In the genomic region with DNA sequence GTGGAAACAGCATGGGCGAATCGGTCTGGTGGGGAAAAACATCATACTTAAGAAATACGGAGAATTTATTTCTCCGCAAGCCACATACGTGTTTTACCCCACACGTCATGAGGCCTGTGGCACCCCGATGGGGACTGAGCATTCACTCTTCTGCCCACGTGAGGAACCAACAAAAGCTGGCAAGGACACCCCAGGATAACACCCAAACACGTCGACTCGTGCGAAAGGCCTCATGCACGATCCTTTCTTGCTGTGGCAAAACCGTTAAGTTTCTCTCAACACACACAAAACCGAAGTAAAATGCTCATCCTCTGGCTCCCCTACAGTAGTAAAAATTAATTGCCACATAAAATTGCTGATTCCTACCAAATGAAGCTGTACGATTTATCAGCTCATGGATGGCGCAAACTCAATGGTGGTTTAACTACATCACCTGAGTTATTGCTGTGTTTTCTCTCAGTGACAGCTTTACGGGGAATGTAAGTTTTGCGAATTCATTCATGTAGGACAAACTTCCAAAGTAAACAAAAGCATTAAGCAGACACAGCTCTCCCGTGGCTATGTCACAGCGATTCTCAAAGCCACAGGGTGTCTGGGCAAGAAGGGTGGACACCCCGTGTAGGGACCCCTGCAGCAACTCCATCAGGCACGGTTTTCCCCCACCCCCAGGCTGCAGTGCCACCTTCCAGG, we compare ENCODE assay signal across 17 cellular contexts.
A peak's percentile ranks its signal among the peaks of the same experiment; 100 is the strongest.
DNase-seq lines count a peak whose midpoint lies in the region; ATAC-seq and TF ChIP-seq lines count a peak whose summit lies in the region.
"Had no signal": no experiment of that assay in that cellular context is flagged by ENCODE, and none has a peak within 500 bp of the region (broad histone marks: within the 10 kb centered on the region; RNA-seq: fewer than 3 reads in every experiment).

No MANE protein-coding gene starts in this region.

- H3K9me3 Mint-ChIP-seq in chondrocyte (ENCODE audit: low read depth) (no peaks in the 10 kb centered on the region), nephron (no peaks in the 10 kb centered on the region)
- H3K9me3 Mint-ChIP-seq in CD8-positive, alpha-beta memory T cell = no peaks in the 10 kb centered on the region
- H3K9me3 Mint-ChIP-seq: activated CD4-positive, alpha-beta memory T cell treated with anti-CD3 and anti-CD28 coated beads for 36 hours had no signal

- no peaks in the 10 kb centered on the region for H3K9me3 ChIP-seq in heart right ventricle
- H3K9me3 ChIP-seq in CD8-positive, alpha-beta memory T cell (ENCODE audit: low read length) = no peaks in the 10 kb centered on the region

- H3K4me3 ChIP-seq in heart right ventricle = no peak overlapping the region
- no peak overlapping the region for H3K4me3 ChIP-seq in CD8-positive, alpha-beta memory T cell (ENCODE audit: low read length)

- H3K27me3 Mint-ChIP-seq in chondrocyte (ENCODE audit: low read depth) (no peaks in the 10 kb centered on the region), nephron (ENCODE audit: low read depth) (no peaks in the 10 kb centered on the region)
- peaks cover 0 to 3% of the 10 kb centered on the region in 2 donors for H3K27me3 Mint-ChIP-seq in CD8-positive, alpha-beta memory T cell

- H3K4me1 ChIP-seq in heart right ventricle = peaks cover 46 to 99% (median 89%) of the 10 kb centered on the region in 9 donors
- peaks cover 11% of the 10 kb centered on the region for H3K4me1 ChIP-seq in CD8-positive, alpha-beta memory T cell (ENCODE audit: insufficient read depth, low read length)

- ATAC-seq in heart right ventricle (no peak), left ventricle myocardium superior (no peak), GM21737 (IDR thresholded peaks at IDR 0.05; ENCODE audit: unreplicated experiment) (no peak)

- H3K27ac Mint-ChIP-seq in chondrocyte (ENCODE audit: unreplicated experiment) (peak overlapping the region; percentile 97), nephron (peak overlapping the region; percentile 87 to 92 (median 91))
- no peak overlapping the region for H3K27ac Mint-ChIP-seq in CD8-positive, alpha-beta memory T cell
- H3K27ac Mint-ChIP-seq: activated CD4-positive, alpha-beta memory T cell treated with anti-CD3 and anti-CD28 coated beads for 36 hours had no signal

- POLR2A ChIA-PET in CD8-positive, alpha-beta memory T cell (lab: Charles Lee) = no interaction called here

- H3K36me3 ChIP-seq in heart right ventricle = no peaks in the 10 kb centered on the region
- H3K36me3 ChIP-seq in CD8-positive, alpha-beta memory T cell (ENCODE audit: insufficient read depth, low read length) = no peaks in the 10 kb centered on the region

- no peaks in the 10 kb centered on the region for H3K27me3 ChIP-seq in heart right ventricle
- H3K27me3 ChIP-seq in CD8-positive, alpha-beta memory T cell (ENCODE audit: insufficient read depth, low read length, poor library complexity, severe bottlenecking) = no peaks in the 10 kb centered on the region

- DNase-seq in heart right ventricle (no peak), left ventricle myocardium superior (no peak), chondrocyte (ENCODE audit: low spot score) (no peak), DMS153 (lab: John Stamatoyannopoulos, UW) (no peak), DMS79 treated with DMSO at 0.1 percent for 48 hours (lab: John Stamatoyannopoulos, UW) (no peak)
- no peak for DNase-seq in CD8-positive, alpha-beta memory T cell
- DNase-seq: activated CD4-positive, alpha-beta memory T cell treated with anti-CD3 and anti-CD28 coated beads for 36 hours; COR-L47; effector CD4-positive, alpha-beta T cell; foreskin melanocyte; NCI-H187; NCI-H526; retina; RPMI8226; stimulated activated CD4-positive, alpha-beta T cell treated with anti-CD3 and anti-CD28 coated beads, Interleukin-4, amount 100 ng/mL, for 24 hours had no signal

- peak overlapping the region in 7 of 10 donors; percentile 8 to 92 (median 65) for H3K27ac ChIP-seq in heart right ventricle
- H3K27ac ChIP-seq in CD8-positive, alpha-beta memory T cell (ENCODE audit: low read depth, low read length) = no peak overlapping the region

- intact Hi-C loops in heart right ventricle (cut with DNase I) = loop anchor here in 7 of 10 donors (5.0 to 10.0 kb wide), 8 partner anchors 59 to 149 kb away; a partner anchor contains a TSS
- intact Hi-C loops in left ventricle myocardium superior (cut with micrococcal nuclease) = loop anchor here (10.0 kb wide), 1 partner anchor 69 kb away; no protein-coding TSS in a partner anchor

- H3K4me3 Mint-ChIP-seq in chondrocyte (ENCODE audit: unreplicated experiment) (no peak overlapping the region), nephron (peak overlapping the region; percentile 4 to 42 (median 36))
- H3K4me3 Mint-ChIP-seq in CD8-positive, alpha-beta memory T cell = no peak overlapping the region
- H3K4me3 Mint-ChIP-seq: activated CD4-positive, alpha-beta memory T cell treated with anti-CD3 and anti-CD28 coated beads for 36 hours had no signal

- 84 to 87% methylated on average over 23 of the region's 23 CpGs for WGBS in heart right ventricle, 2 donors

- TF ChIP-seq CTCF in heart right ventricle (IDR thresholded peaks at IDR 0.05) (no peak), chondrocyte (IDR thresholded peaks at IDR 0.05) (no peak), nephron (IDR thresholded peaks at IDR 0.05; ENCODE audit: unreplicated experiment in 3 of 3) (no peak)

- H3K36me3 Mint-ChIP-seq in chondrocyte (ENCODE audit: low read depth) (peaks cover 8% of the 10 kb centered on the region), nephron (ENCODE audit: low read depth) (peaks cover 19% of the 10 kb centered on the region)
- H3K36me3 Mint-ChIP-seq in CD8-positive, alpha-beta memory T cell = no peaks in the 10 kb centered on the region
- H3K36me3 Mint-ChIP-seq: activated CD4-positive, alpha-beta memory T cell treated with anti-CD3 and anti-CD28 coated beads for 36 hours had no signal

- CTCF ChIA-PET in CD8-positive, alpha-beta memory T cell (lab: Charles Lee) = interaction anchor here (1.0 to 1.8 kb wide), 2 partner anchors 9 to 15 kb away, joined by 3 to 5 read pairs; no protein-coding TSS in a partner anchor

- H3K4me1 Mint-ChIP-seq in chondrocyte (ENCODE audit: low read depth) (peaks cover 94% of the 10 kb centered on the region), nephron (peaks cover 91% of the 10 kb centered on the region)
- H3K4me1 Mint-ChIP-seq in CD8-positive, alpha-beta memory T cell = peaks cover 18 to 33% (median 22%) of the 10 kb centered on the region in 3 donors

Comparison
In these comparisons a context has a peak if more than half of its experiments do, and no peak if none do; other contexts are left out.
1. H3K27ac Mint-ChIP-seq: peak in chondrocyte (single experiment) and nephron (3 of 3); none in CD8-positive, alpha-beta memory T cell (0 of 8).
2. H3K4me3 Mint-ChIP-seq: peak in nephron (3 of 3); none in chondrocyte (single experiment) and CD8-positive, alpha-beta memory T cell (0 of 7).